In genomic region chr1:119332626-119333025, GRCh38 we compare ENCODE assay signal across 1 cellular context.
TF ChIP-seq lines count a peak whose summit lies in the region.

No MANE protein-coding gene starts in this region.

TF ChIP-seq in GM23338, 12 proteins besides CTCF, POLR2A, EP300 and RAD21 (continued from another document):
- TF ChIP-seq EZH2 (IDR thresholded peaks at IDR 0.05; ENCODE audit: low read depth, unreplicated experiment) (no peak), NANOG (IDR thresholded peaks at IDR 0.05; ENCODE audit: borderline replicate concordance) (no peak), REST (IDR thresholded peaks at IDR 0.05; ENCODE audit: unreplicated experiment) (no peak)
